1 cellular context compared by ENCODE assay signal in the genomic region with DNA sequence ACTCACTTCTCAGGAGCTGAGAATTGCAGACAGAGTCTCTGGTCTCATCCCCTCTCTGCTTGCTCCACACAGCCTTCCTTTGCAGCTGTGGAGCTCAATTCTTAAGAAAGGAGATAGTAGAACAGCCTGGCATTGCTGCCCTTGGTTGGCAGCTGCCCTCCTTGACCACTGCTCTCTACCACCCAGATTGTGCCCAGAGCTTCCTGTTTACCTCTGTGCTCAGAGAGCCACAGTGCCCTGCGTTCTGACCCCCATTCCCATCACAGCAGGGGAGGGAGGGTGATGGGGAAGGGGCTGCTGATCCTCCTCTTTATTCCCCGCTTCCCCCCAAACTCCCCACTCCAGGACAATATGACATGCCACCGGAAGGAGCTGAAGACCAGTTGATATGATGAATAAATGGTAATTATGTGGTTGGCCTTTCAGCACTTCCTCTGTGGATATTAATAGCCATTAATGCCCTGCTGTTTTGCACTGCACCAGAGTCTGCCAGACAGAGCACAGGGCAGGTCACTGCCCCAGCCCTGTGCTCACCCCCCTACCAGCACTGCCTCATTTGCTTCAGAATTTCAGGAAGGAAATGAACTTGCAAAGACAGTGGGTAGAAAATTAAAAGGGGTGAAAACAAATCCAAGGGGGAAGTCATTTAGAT.
TF ChIP-seq lines count a peak whose summit lies in the region.

No MANE protein-coding gene starts in this region.

TF ChIP-seq in GM12878, 131 proteins besides CTCF, POLR2A, EP300 and RAD21 (continued from another document):
- TF ChIP-seq, protein P1, sequence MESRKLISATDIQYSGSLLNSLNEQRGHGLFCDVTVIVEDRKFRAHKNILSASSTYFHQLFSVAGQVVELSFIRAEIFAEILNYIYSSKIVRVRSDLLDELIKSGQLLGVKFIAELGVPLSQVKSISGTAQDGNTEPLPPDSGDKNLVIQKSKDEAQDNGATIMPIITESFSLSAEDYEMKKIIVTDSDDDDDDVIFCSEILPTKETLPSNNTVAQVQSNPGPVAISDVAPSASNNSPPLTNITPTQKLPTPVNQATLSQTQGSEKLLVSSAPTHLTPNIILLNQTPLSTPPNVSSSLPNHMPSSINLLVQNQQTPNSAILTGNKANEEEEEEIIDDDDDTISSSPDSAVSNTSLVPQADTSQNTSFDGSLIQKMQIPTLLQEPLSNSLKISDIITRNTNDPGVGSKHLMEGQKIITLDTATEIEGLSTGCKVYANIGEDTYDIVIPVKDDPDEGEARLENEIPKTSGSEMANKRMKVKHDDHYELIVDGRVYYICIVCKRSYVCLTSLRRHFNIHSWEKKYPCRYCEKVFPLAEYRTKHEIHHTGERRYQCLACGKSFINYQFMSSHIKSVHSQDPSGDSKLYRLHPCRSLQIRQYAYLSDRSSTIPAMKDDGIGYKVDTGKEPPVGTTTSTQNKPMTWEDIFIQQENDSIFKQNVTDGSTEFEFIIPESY (IDR thresholded peaks at IDR 0.05): no peak
- TF ChIP-seq PAX5 (IDR thresholded peaks at IDR 0.05; ENCODE audit: borderline replicate concordance, low read depth, low read length): peak; percentile 46; the same call in 1 of the 2 replicates
- no peak; the same call in 1 of the 2 replicates for TF ChIP-seq POLR2AphosphoS5 (IDR thresholded peaks at IDR 0.05; ENCODE audit: low read length)
- peak; percentile 57; the same call in 1 of the 2 replicates for TF ChIP-seq NFIC (IDR thresholded peaks at IDR 0.05; ENCODE audit: low read depth, low read length)
- TF ChIP-seq BRCA1 (IDR thresholded peaks at IDR 0.05; ENCODE audit: low read depth, low read length): no peak
- TF ChIP-seq JUNB (IDR thresholded peaks at IDR 0.05): no peak
- TF ChIP-seq TBL1XR1 (IDR thresholded peaks at IDR 0.05; ENCODE audit: low read depth, low read length): peak; percentile 46; the same call in 1 of the 2 replicates
- TF ChIP-seq, protein P2, sequence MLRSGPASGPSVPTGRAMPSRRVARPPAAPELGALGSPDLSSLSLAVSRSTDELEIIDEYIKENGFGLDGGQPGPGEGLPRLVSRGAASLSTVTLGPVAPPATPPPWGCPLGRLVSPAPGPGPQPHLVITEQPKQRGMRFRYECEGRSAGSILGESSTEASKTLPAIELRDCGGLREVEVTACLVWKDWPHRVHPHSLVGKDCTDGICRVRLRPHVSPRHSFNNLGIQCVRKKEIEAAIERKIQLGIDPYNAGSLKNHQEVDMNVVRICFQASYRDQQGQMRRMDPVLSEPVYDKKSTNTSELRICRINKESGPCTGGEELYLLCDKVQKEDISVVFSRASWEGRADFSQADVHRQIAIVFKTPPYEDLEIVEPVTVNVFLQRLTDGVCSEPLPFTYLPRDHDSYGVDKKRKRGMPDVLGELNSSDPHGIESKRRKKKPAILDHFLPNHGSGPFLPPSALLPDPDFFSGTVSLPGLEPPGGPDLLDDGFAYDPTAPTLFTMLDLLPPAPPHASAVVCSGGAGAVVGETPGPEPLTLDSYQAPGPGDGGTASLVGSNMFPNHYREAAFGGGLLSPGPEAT (IDR thresholded peaks at IDR 0.05; ENCODE audit: low read depth): peak; percentile 27; the same call in 1 of the 2 replicates
- peak; percentile 55; the same call in 1 of the 2 replicates for TF ChIP-seq NBN (IDR thresholded peaks at IDR 0.05)
- TF ChIP-seq, protein P3, sequence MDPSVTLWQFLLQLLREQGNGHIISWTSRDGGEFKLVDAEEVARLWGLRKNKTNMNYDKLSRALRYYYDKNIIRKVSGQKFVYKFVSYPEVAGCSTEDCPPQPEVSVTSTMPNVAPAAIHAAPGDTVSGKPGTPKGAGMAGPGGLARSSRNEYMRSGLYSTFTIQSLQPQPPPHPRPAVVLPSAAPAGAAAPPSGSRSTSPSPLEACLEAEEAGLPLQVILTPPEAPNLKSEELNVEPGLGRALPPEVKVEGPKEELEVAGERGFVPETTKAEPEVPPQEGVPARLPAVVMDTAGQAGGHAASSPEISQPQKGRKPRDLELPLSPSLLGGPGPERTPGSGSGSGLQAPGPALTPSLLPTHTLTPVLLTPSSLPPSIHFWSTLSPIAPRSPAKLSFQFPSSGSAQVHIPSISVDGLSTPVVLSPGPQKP (IDR thresholded peaks at IDR 0.05; ENCODE audit: low read depth, low read length): no peak
- no peak for TF ChIP-seq SMC3 (IDR thresholded peaks at IDR 0.05; ENCODE audit: borderline replicate concordance, low read length)
- no peak; the same call in 1 of the 2 replicates for TF ChIP-seq TAF1 (IDR thresholded peaks at IDR 0.05; ENCODE audit: borderline replicate concordance, low read depth, low read length)
- TF ChIP-seq LARP7 (IDR thresholded peaks at IDR 0.05): no peak
- no peak for TF ChIP-seq EGR1 (IDR thresholded peaks at IDR 0.05; ENCODE audit: borderline replicate concordance in 1 of 2, low read depth in 2 of 2, low read length in 2 of 2)
